In genomic region chr5:14185336-14186131, GRCh38 we compare ENCODE assay signal across 8 cellular contexts. TPM values are rescaled to one million over a fixed set of nuclear protein-coding genes. Genes with fewer than 3 reads are reported as not detected.
DNase-seq lines count a peak whose midpoint lies in the region; ATAC-seq and TF ChIP-seq lines count a peak whose summit lies in the region.

No MANE protein-coding gene starts in this region.

- H3K27ac ChIP-seq in heart right ventricle: peak overlapping the region; percentile 12 to 79 (median 50)
- H3K27ac ChIP-seq in smooth muscle cell (ENCODE audit: low read depth): peak overlapping the region; percentile 96

- no peaks in the 10 kb centered on the region for H3K27me3 ChIP-seq in adipocyte (replicated peaks; ENCODE audit: control insufficient read depth, insufficient read depth, low read length)
- no peaks in the 10 kb centered on the region for H3K27me3 ChIP-seq in heart right ventricle
- H3K27me3 ChIP-seq in smooth muscle cell (ENCODE audit: low read depth): no peaks in the 10 kb centered on the region

- H4K20me1 ChIP-seq in smooth muscle cell (ENCODE audit: low read depth): peaks cover 31% of the 10 kb centered on the region

- H3K4me3 ChIP-seq in adipocyte (ENCODE audit: low read length) (peak overlapping the region; percentile 56), heart right ventricle (no peak overlapping the region), smooth muscle cell (no peak overlapping the region)

- no peak for TF ChIP-seq CTCF in heart right ventricle (IDR thresholded peaks at IDR 0.05)
- no peak for TF ChIP-seq CTCF in smooth muscle cell (IDR thresholded peaks at IDR 0.05; ENCODE audit: borderline replicate concordance, insufficient read depth, poor library complexity, severe bottlenecking)

- H3K4me2 ChIP-seq in smooth muscle cell: peak overlapping the region; percentile 75

- H3K4me1 ChIP-seq in adipocyte (ENCODE audit: control insufficient read depth, insufficient read depth, low read length): peaks cover 82% of the 10 kb centered on the region
- peaks cover 32 to 99% (median 82%) of the 10 kb centered on the region in 9 donors for H3K4me1 ChIP-seq in heart right ventricle
- H3K4me1 ChIP-seq in smooth muscle cell (ENCODE audit: low read depth): peaks cover 60% of the 10 kb centered on the region

- DNase-seq in HPDE6-E6E7 (ENCODE audit: extremely low spot score) (peak; percentile 70), adipocyte (ENCODE audit: low read depth) (peak; percentile 69), heart right ventricle (peak in 1 of 2 donors; percentile 25), smooth muscle cell (lab: John Stamatoyannopoulos, UW; ENCODE audit: unreplicated experiment) (no peak)

- 69 to 76% methylated on average over 7 of the region's 7 CpGs for WGBS in heart right ventricle, 2 donors
- 54% methylated on average over 7 of the region's 7 CpGs for WGBS in smooth muscle cell (ENCODE audit: low lambda C conversion rate)

- intact Hi-C loops in heart right ventricle (cut with DNase I): loop anchor here in 4 of 10 donors (5.0 kb wide), 1 partner anchor 38 kb away; no protein-coding TSS in a partner anchor

- H3F3A ChIP-seq in smooth muscle cell (ENCODE audit: low read depth): peaks cover 43% of the 10 kb centered on the region

- no peaks in the 10 kb centered on the region for H3K9me3 ChIP-seq in adipocyte (ENCODE audit: control insufficient read depth, low read length)
- H3K9me3 ChIP-seq in heart right ventricle: no peaks in the 10 kb centered on the region
- no peaks in the 10 kb centered on the region for H3K9me3 ChIP-seq in smooth muscle cell (replicated peaks; ENCODE audit: low read depth)

- ATAC-seq in heart right ventricle (peak in 7 of 8 donors; percentile 26 to 71 (median 52)), HG03159 (IDR thresholded peaks at IDR 0.05; ENCODE audit: unreplicated experiment) (no peak), HG03457 (IDR thresholded peaks at IDR 0.05; ENCODE audit: unreplicated experiment) (no peak), HG02763 (IDR thresholded peaks at IDR 0.05; ENCODE audit: unreplicated experiment) (no peak), HG02852 (IDR thresholded peaks at IDR 0.05; ENCODE audit: unreplicated experiment) (no peak)

- peaks cover 93% of the 10 kb centered on the region for H3K79me2 ChIP-seq in smooth muscle cell (ENCODE audit: low read depth)

- no peaks in the 10 kb centered on the region for H3K36me3 ChIP-seq in adipocyte (ENCODE audit: control insufficient read depth, insufficient read depth, low read length, severe bottlenecking)
- H3K36me3 ChIP-seq in heart right ventricle: no peaks in the 10 kb centered on the region
- H3K36me3 ChIP-seq in smooth muscle cell (ENCODE audit: low read depth): no peaks in the 10 kb centered on the region

- H3K9ac ChIP-seq in adipocyte (ENCODE audit: low read length) (peak overlapping the region; percentile 84), smooth muscle cell (ENCODE audit: low read depth) (peak overlapping the region; percentile 35)

- H2AFZ ChIP-seq in smooth muscle cell (ENCODE audit: low read depth): no peak overlapping the region

RNA-seq across cellular contexts. Expression of gene TRIO, which starts 42.4 kb away (rescaled TPM):
- 10 to 100 TPM; 47.2 to 71.4 (median 61.9) TPM for total RNA-seq in heart right ventricle
- polyA plus RNA-seq in heart right ventricle: 10 to 100 TPM; 26.2 to 85.2 TPM
- total RNA-seq in smooth muscle cell: 109 and 118 TPM in 2 replicates
- polyA plus RNA-seq in smooth muscle cell: 10.2 and 30.3 TPM in 2 replicates

Comparison
In these comparisons a context has a peak if more than half of its experiments do, and no peak if none do; other contexts are left out.
1. ATAC-seq: peak in heart right ventricle (7 of 8); none in HG03159 (single experiment), HG03457 (single experiment), HG02763 (single experiment) and HG02852 (single experiment).